16 cellular contexts compared by ENCODE assay signal in the genomic region with DNA sequence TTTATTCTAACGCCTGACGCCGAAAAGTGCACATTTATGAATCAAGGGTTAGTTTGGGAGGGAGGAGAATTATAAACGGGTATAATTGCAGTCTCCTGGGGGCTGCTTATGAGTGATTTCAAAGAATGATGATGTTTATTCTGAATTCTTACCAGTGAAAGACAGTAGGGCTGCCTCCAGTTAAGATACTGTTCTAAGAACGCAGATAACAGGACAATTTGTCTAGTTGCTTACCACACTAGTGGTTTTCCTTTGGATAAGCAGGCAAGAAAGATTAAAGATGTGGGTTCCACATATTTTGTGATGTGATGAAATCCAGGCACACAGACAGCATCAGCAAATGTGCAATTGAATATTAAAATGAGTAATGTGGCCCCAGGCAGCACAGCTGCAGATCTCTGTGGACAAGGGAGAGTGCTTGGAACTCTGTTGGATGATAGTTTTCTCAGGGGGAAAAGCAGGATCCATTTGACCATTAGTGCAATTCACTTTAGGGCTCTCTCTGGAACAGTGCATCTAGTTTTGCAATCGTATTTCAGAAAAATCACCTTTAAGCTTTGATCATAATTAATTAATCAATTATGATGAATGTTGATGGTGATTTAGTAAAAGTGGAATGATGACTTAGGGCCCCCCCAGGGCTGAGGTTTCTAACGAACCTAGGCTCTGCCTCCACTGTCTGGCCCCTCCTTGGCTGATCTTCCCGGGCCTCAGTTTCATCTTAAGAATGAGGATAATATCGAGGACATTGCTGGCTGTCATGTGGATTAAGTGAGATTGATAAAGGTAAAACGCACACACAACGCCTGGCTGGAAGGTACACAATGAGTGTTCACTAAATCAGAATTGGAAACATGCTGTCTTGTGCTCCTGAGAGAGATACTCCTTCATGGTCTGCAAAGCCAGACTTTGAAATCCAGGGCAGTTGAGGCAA. TPM values are rescaled to one million over a fixed set of nuclear protein-coding genes. Genes with fewer than 3 reads are reported as not detected.
DNase-seq lines count a peak whose midpoint lies in the region; ATAC-seq and TF ChIP-seq lines count a peak whose summit lies in the region.
"Had no signal": no experiment of that assay in that cellular context is flagged by ENCODE, and none has a peak within 500 bp of the region (broad histone marks: within the 10 kb centered on the region; RNA-seq: fewer than 3 reads in every experiment).

No MANE protein-coding gene starts in this region.

- no peak overlapping the region for H2BK120ac ChIP-seq in mesenchymal stem cell (ENCODE audit: low read depth, low read length)

- H3K27me3 ChIP-seq in brain microvascular endothelial cell (replicated peaks) (peaks cover 16% of the 10 kb centered on the region), mesenchymal stem cell (ENCODE audit: control insufficient read depth in 1 of 2, insufficient read depth in 1 of 2, low read length in 2 of 2) (peaks cover 8 to 41% of the 10 kb centered on the region in 2 experiments)

- no peak overlapping the region for H3K9ac ChIP-seq in mesenchymal stem cell (ENCODE audit: low read length)

- H3K36me3 ChIP-seq in brain microvascular endothelial cell (replicated peaks) (no peaks in the 10 kb centered on the region), mesenchymal stem cell (ENCODE audit: control insufficient read depth in 1 of 2, insufficient read depth in 2 of 2, low read depth in 1 of 2, low read length in 2 of 2) (no peaks in the 10 kb centered on the region)
- H3K36me3 ChIP-seq: heart right ventricle, prostate gland had no signal

- whole genome bisulfite sequencing in mesenchymal stem cell: 66% methylated on average over 10 of the region's 11 CpGs

- TF ChIP-seq CTCF in brain microvascular endothelial cell (IDR thresholded peaks at IDR 0.05; ENCODE audit: low read depth, low read length, missing control alignments): no peak

- H3K4me2 ChIP-seq in mesenchymal stem cell (ENCODE audit: low read length, poor library complexity, severe bottlenecking): no peak overlapping the region

- H3K4me1 ChIP-seq in mesenchymal stem cell (ENCODE audit: control insufficient read depth, insufficient read depth, low read depth, low read length): peaks cover 14% of the 10 kb centered on the region
- H3K4me1 ChIP-seq: prostate gland had no signal

- intact Hi-C loops in left ventricle myocardium superior (cut with micrococcal nuclease): no loop called here
- intact Hi-C loops in Right ventricle myocardium inferior (cut with DNase I): no loop called here
- intact Hi-C loops in posterior vena cava (cut with DNase I): no loop called here

- no peak overlapping the region for H2BK15ac ChIP-seq in mesenchymal stem cell (ENCODE audit: low read depth, poor library complexity, severe bottlenecking)

- H3K18ac ChIP-seq in mesenchymal stem cell (ENCODE audit: low read depth in 1 of 2, low read length in 2 of 2): peak overlapping the region; percentile 25 to 67

- H2AFZ ChIP-seq in mesenchymal stem cell (ENCODE audit: low read depth, low read length): no peak overlapping the region

- H4K91ac ChIP-seq in mesenchymal stem cell (ENCODE audit: low read length): no peak overlapping the region

- ATAC-seq in left ventricle myocardium superior (peak; percentile 28), Right ventricle myocardium inferior (no peak), HG03457 (IDR thresholded peaks at IDR 0.05; ENCODE audit: unreplicated experiment) (no peak)

- H3K79me1 ChIP-seq in mesenchymal stem cell (replicated peaks; ENCODE audit: low read length, poor library complexity, severe bottlenecking): no peaks in the 10 kb centered on the region

- no peak overlapping the region for H3K14ac ChIP-seq in mesenchymal stem cell (ENCODE audit: low read length in 2 of 2)

- no peak overlapping the region for H3K4me3 ChIP-seq in brain microvascular endothelial cell (ENCODE audit: low read depth, low read length)
- H3K4me3 ChIP-seq in mesenchymal stem cell (ENCODE audit: insufficient read depth in 1 of 2, low read depth in 1 of 2, low read length in 2 of 2): no peak overlapping the region
- H3K4me3 ChIP-seq: heart right ventricle, prostate gland had no signal

- H3K4ac ChIP-seq in mesenchymal stem cell (ENCODE audit: low read depth in 1 of 2, low read length in 2 of 2): no peak overlapping the region

- H2BK5ac ChIP-seq in mesenchymal stem cell (ENCODE audit: low read depth, low read length, poor library complexity, severe bottlenecking): no peak overlapping the region

- no peaks in the 10 kb centered on the region for H3K9me3 ChIP-seq in mesenchymal stem cell (ENCODE audit: control insufficient read depth, low read length)
- H3K9me3 ChIP-seq: heart right ventricle, prostate gland had no signal

- H2AK5ac ChIP-seq in mesenchymal stem cell (ENCODE audit: low read length, severe bottlenecking): no peak overlapping the region

- in situ Hi-C loops in brain microvascular endothelial cell (cut with HindIII; ENCODE audit: low pct_ligation_motif_present, low sequenced_read_pairs): no loop called here

- H3K27ac ChIP-seq in brain microvascular endothelial cell: no peak overlapping the region
- H3K27ac ChIP-seq in mesenchymal stem cell (ENCODE audit: low read length, poor library complexity, severe bottlenecking): no peak overlapping the region
- H3K27ac ChIP-seq: prostate gland had no signal

- H2BK12ac ChIP-seq in mesenchymal stem cell (ENCODE audit: low read length in 2 of 2): peak overlapping the region in 1 of 2 experiments; percentile 50

- H4K8ac ChIP-seq in mesenchymal stem cell (ENCODE audit: low read length): no peak overlapping the region

- no peak overlapping the region for H3K23ac ChIP-seq in mesenchymal stem cell (ENCODE audit: low read length in 2 of 2)

- DNase-seq in left ventricle myocardium superior (no peak), Right ventricle myocardium inferior (ENCODE audit: missing footprints) (no peak), brain microvascular endothelial cell (peak; percentile 19), mesenchymal stem cell (peak; percentile 91), HK-2 (ENCODE audit: unreplicated experiment) (no peak), NCI-H524 (lab: John Stamatoyannopoulos, UW) (no peak), posterior vena cava (ENCODE audit: low spot score) (no peak)
- DNase-seq: ACHN; activated CD4-positive, alpha-beta T cell treated with anti-CD3 and anti-CD28 coated beads, Interleukin-2, amount 10 ng/mL, durations not matched to agents 24 days and 14 days; activated effector memory CD4-positive, alpha-beta T cell treated with anti-CD3 and anti-CD28 coated beads, Interleukin-2, amount 50 U/mL, for 16 hours; heart right ventricle; MV-4-11; NCI-H82; stimulated activated CD4-positive, alpha-beta T cell treated with anti-CD3 and anti-CD28 coated beads, Interleukin-4, amount 100 ng/mL, for 4 hours had no signal

RNA-seq across cellular contexts. Expression of gene SULF2, which starts 5.0 kb away (rescaled TPM):
- total RNA-seq in left ventricle myocardium superior: 35.1 TPM
- 29.5 TPM for total RNA-seq in Right ventricle myocardium inferior
- 216 TPM for polyA plus RNA-seq in mesenchymal stem cell (2013, experiment 1 of 2)
- polyA plus RNA-seq in mesenchymal stem cell (2013, experiment 2 of 2): 209 TPM
- 100 to 1,000 TPM in 1 of 2 donors, 10 to 100 TPM in 1; 89.4 to 141 TPM for total RNA-seq in posterior vena cava

Comparison
In these comparisons a context has a peak if more than half of its experiments do, and no peak if none do; other contexts are left out.
1. DNase-seq: peak in brain microvascular endothelial cell (single experiment) and mesenchymal stem cell (single experiment); none in left ventricle myocardium superior (single experiment), Right ventricle myocardium inferior (single experiment), HK-2 (single experiment), NCI-H524 (0 of 2) and posterior vena cava (single experiment).